ENCODE assay signal across 29 cellular contexts in the genomic region with DNA sequence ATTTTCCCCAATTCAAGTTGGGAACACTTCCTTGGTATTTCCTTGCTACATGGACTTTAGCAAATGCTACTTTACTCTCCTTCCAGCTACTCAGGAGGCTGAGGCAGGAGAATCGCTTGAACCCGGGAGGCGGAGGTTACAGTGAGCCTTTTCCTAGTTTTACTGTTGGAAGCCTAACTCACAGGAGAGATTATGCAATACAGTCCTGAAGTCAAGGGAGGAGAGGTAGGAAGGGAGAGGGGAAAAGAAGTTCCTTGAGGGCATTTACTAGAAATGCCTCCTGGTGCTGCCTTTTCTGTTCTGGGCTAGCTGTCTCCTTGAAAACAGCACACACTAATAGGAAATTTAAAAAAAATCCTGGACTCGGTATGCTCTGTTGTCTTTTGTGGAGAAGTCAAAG. TPM values are rescaled to one million over a fixed set of nuclear protein-coding genes. Genes with fewer than 3 reads are reported as not detected.
DNase-seq lines count a peak whose midpoint lies in the region; ATAC-seq and TF ChIP-seq lines count a peak whose summit lies in the region.
"Had no signal": no experiment of that assay in that cellular context is flagged by ENCODE, and none has a peak within 500 bp of the region (broad histone marks: within the 10 kb centered on the region; RNA-seq: fewer than 3 reads in every experiment).

No MANE protein-coding gene starts in this region.

- H3K4me1 Mint-ChIP-seq in activated CD8-positive, alpha-beta memory T cell treated with anti-CD3 and anti-CD28 coated beads, Interleukin-2, amount 10 ng/mL, durations not matched to agents 7 days and 5 days, result peaks cover 72% of the 10 kb centered on the region
- H3K4me1 Mint-ChIP-seq in Calu3 (ENCODE audit: low read depth, unreplicated experiment), result peaks cover 77% of the 10 kb centered on the region
- H3K4me1 Mint-ChIP-seq in activated CD8-positive, alpha-beta T cell treated with anti-CD3 and anti-CD28 coated beads for 36 hours (ENCODE audit: low read depth), result peaks cover 49% of the 10 kb centered on the region

- no peak for ATAC-seq in activated CD8-positive, alpha-beta memory T cell treated with anti-CD3 and anti-CD28 coated beads, Interleukin-2, amount 10 ng/mL, durations not matched to agents 7 days and 5 days
- ATAC-seq in activated CD8-positive, alpha-beta T cell treated with anti-CD3 and anti-CD28 coated beads for 36 hours, result no peak

- POLR2A ChIA-PET in activated CD8-positive, alpha-beta T cell treated with anti-CD3 and anti-CD28 coated beads for 36 hours (lab: Charles Lee), result interaction anchor here (1.0 kb wide), 1 partner anchor 23 kb away, joined by 3 read pairs; no protein-coding TSS in a partner anchor

- H3K9me3 Mint-ChIP-seq in activated CD8-positive, alpha-beta memory T cell treated with anti-CD3 and anti-CD28 coated beads, Interleukin-2, amount 10 ng/mL, durations not matched to agents 7 days and 5 days (ENCODE audit: low read depth), result no peaks in the 10 kb centered on the region
- H3K9me3 Mint-ChIP-seq in Calu3 (ENCODE audit: low read depth, unreplicated experiment), result no peaks in the 10 kb centered on the region
- H3K9me3 Mint-ChIP-seq in activated CD8-positive, alpha-beta T cell treated with anti-CD3 and anti-CD28 coated beads for 36 hours, result no peaks in the 10 kb centered on the region

- H3K27me3 Mint-ChIP-seq in activated CD8-positive, alpha-beta memory T cell treated with anti-CD3 and anti-CD28 coated beads, Interleukin-2, amount 10 ng/mL, durations not matched to agents 7 days and 5 days, result no peaks in the 10 kb centered on the region
- no peaks in the 10 kb centered on the region for H3K27me3 Mint-ChIP-seq in Calu3 (ENCODE audit: unreplicated experiment)
- H3K27me3 Mint-ChIP-seq in activated CD8-positive, alpha-beta T cell treated with anti-CD3 and anti-CD28 coated beads for 36 hours, result no peaks in the 10 kb centered on the region

- CTCF ChIA-PET in activated CD8-positive, alpha-beta memory T cell treated with anti-CD3 and anti-CD28 coated beads, Interleukin-2, amount 10 ng/mL, durations not matched to agents 7 days and 5 days (lab: Charles Lee), result interaction anchor here (1.0 kb wide), 1 partner anchor 27 kb away, joined by 3 read pairs; no protein-coding TSS in a partner anchor
- CTCF ChIA-PET in Calu3 (lab: Charles Lee), result no interaction called here
- CTCF ChIA-PET in activated CD8-positive, alpha-beta T cell treated with anti-CD3 and anti-CD28 coated beads for 36 hours (lab: Charles Lee), result interaction anchor here (1.2 to 2.9 kb wide), 2 partner anchors 10 to 375 kb away, joined by 3 to 8 read pairs; no protein-coding TSS in a partner anchor

- H3K27ac Mint-ChIP-seq in activated CD8-positive, alpha-beta memory T cell treated with anti-CD3 and anti-CD28 coated beads, Interleukin-2, amount 10 ng/mL, durations not matched to agents 7 days and 5 days, result peak overlapping the region; percentile 89
- H3K27ac Mint-ChIP-seq in Calu3 (ENCODE audit: unreplicated experiment), result peak overlapping the region; percentile 91
- peak overlapping the region; percentile 96 for H3K27ac Mint-ChIP-seq in activated CD8-positive, alpha-beta T cell treated with anti-CD3 and anti-CD28 coated beads for 36 hours
- H3K27ac Mint-ChIP-seq: type B pancreatic cell had no signal

- peak overlapping the region; percentile 65 for H3K4me3 Mint-ChIP-seq in activated CD8-positive, alpha-beta memory T cell treated with anti-CD3 and anti-CD28 coated beads, Interleukin-2, amount 10 ng/mL, durations not matched to agents 7 days and 5 days
- peak overlapping the region; percentile 59 for H3K4me3 Mint-ChIP-seq in Calu3 (ENCODE audit: low read depth, unreplicated experiment)
- H3K4me3 Mint-ChIP-seq in activated CD8-positive, alpha-beta T cell treated with anti-CD3 and anti-CD28 coated beads for 36 hours, result peak overlapping the region; percentile 63
- H3K4me3 Mint-ChIP-seq: type B pancreatic cell had no signal

- peaks cover 7% of the 10 kb centered on the region for H3K36me3 Mint-ChIP-seq in activated CD8-positive, alpha-beta memory T cell treated with anti-CD3 and anti-CD28 coated beads, Interleukin-2, amount 10 ng/mL, durations not matched to agents 7 days and 5 days
- no peaks in the 10 kb centered on the region for H3K36me3 Mint-ChIP-seq in Calu3 (ENCODE audit: insufficient read depth, unreplicated experiment)
- H3K36me3 Mint-ChIP-seq in activated CD8-positive, alpha-beta T cell treated with anti-CD3 and anti-CD28 coated beads for 36 hours (ENCODE audit: low read depth), result no peaks in the 10 kb centered on the region
- H3K36me3 Mint-ChIP-seq: type B pancreatic cell had no signal

- DNase-seq in activated CD8-positive, alpha-beta memory T cell treated with anti-CD3 and anti-CD28 coated beads, Interleukin-2, amount 10 ng/mL, durations not matched to agents 7 days and 5 days, result no peak
- no peak for DNase-seq in activated CD8-positive, alpha-beta memory T cell treated with anti-CD3 and anti-CD28 coated beads, Interleukin-2, amount 50 U/mL, for 4 hours
- no peak for DNase-seq in Calu3
- DNase-seq in activated CD8-positive, alpha-beta T cell treated with anti-CD3 and anti-CD28 coated beads for 36 hours, result no peak
- DNase-seq in epithelial cell of proximal tubule (ENCODE audit: low read depth), result no peak
- no peak for DNase-seq in AML-193 (lab: John Stamatoyannopoulos, UW)
- DNase-seq in NCI-H2107 treated with DMSO at 0.1 percent for 48 hours (lab: John Stamatoyannopoulos, UW; ENCODE audit: unreplicated experiment), result no peak
- DNase-seq in posterior vena cava (ENCODE audit: low spot score), result no peak
- DNase-seq: activated CD8-positive, alpha-beta memory T cell treated with anti-CD3 and anti-CD28 coated beads for 24 hours; activated effector memory CD4-positive, alpha-beta T cell treated with anti-CD3 and anti-CD28 coated beads, Interleukin-2, amount 50 U/mL, for 16 hours; caudate nucleus; HCEC 1CT; head of caudate nucleus; KBM-7; mesendoderm; NCI-H1436 treated with DMSO at 0.1 percent for 48 hours; NCI-H510A treated with DMSO at 0.1 percent for 48 hours; NK-92 treated with Interleukin-12 subunit alpha and Interleukin-12 subunit beta, amount 100 ng/mL, for 24 hours; Peyer's patch; retina; SJCRH30; spleen; stimulated activated CD4-positive, alpha-beta T cell treated with anti-CD3 and anti-CD28 coated beads, Interleukin-4, amount 100 ng/mL, for 24 hours; WERI-Rb-1 had no signal

- peak overlapping the region; percentile 8 for H3K4me3 ChIP-seq in epithelial cell of proximal tubule (ENCODE audit: low read depth, low read length)
- H3K4me3 ChIP-seq: ascending aorta, BLaER1, SJCRH30, spleen had no signal

- intact Hi-C loops in Calu3 (cut with micrococcal nuclease; ENCODE audit: unreplicated experiment) (loop anchor here (2.0 to 10.0 kb wide), 3 partner anchors 80 to 368 kb away; a partner anchor contains a TSS), posterior vena cava (cut with DNase I) (no loop called here)
- intact Hi-C loops in activated CD8-positive, alpha-beta T cell treated with anti-CD3 and anti-CD28 coated beads for 36 hours (cut with micrococcal nuclease), result no loop called here

- no TSS peak for BruUV-seq in Calu3 (replicated peaks; lab: Mats Ljungman, UMichigan)

- TF ChIP-seq CTCF in Calu3 (IDR thresholded peaks at IDR 0.05; ENCODE audit: unreplicated experiment), result no peak
- no peak for TF ChIP-seq CTCF in activated CD8-positive, alpha-beta T cell treated with anti-CD3 and anti-CD28 coated beads for 36 hours (IDR thresholded peaks at IDR 0.05)
- TF ChIP-seq CTCF in epithelial cell of proximal tubule (conservative IDR thresholded peaks at IDR 0.05; ENCODE audit: low read depth, low read length), result no peak

RNA-seq across cellular contexts. Expression of a gene that starts 6.2 kb away (rescaled TPM):
- total RNA-seq in activated CD8-positive, alpha-beta memory T cell treated with anti-CD3 and anti-CD28 coated beads, Interleukin-2, amount 10 ng/mL, durations not matched to agents 7 days and 5 days, result 1 to 10 TPM; 5.2 to 9.4 TPM
- total RNA-seq in Calu3 (2022) (5.8 and 7.2 TPM in 2 replicates), epithelial cell of proximal tubule (0.23 TPM in 1 of 2 replicates, not detected in the other), posterior vena cava (not detected)
- total RNA-seq in activated CD8-positive, alpha-beta T cell treated with anti-CD3 and anti-CD28 coated beads for 36 hours, result 1 to 10 TPM; 1.7 to 2.2 TPM
- total RNA-seq: ascending aorta, dermis microvascular lymphatic vessel endothelial cell, omental fat pad, SJCRH30 had no signal
